1 cellular context compared by ENCODE assay signal in the genomic region with DNA sequence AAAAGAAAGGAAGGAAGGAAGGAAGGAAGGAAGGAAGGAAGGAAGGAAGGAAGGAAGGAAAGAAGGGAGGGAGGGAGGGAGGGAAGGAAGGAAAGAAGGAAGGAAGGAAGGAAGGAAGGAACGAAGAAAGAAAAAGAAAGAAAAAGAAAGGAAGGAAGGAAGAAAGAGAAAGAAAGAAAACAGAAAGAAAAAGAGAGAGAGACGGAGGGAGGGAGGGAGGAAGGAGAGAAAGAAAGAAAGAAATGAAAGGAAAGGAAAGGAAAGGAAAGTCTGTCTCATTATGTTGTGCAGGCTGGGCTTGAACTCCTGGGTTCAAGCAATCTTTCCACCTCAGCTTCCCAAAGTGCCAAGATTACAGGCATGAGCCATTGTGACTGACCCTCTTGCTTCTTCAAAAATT.
A peak's percentile ranks its signal among the peaks of the same experiment; 100 is the strongest.
TF ChIP-seq lines count a peak whose summit lies in the region.

No MANE protein-coding gene starts in this region.

TF ChIP-seq in K562, 482 proteins besides CTCF, POLR2A, EP300 and RAD21:
- TF ChIP-seq ARID1B (IDR thresholded peaks at IDR 0.05) = peak; percentile 33; the same call in 1 of the 2 replicates
- TF ChIP-seq HDAC1 (IDR thresholded peaks at IDR 0.05) = peak in 1 of 2 experiments; percentile 50; a peak in 1 of 4 replicates
- TF ChIP-seq HLTF (IDR thresholded peaks at IDR 0.05) = peak; percentile 52; the same call in 1 of the 2 replicates
- 0 out of 2 replicates have a peak, but pooled peaks have one; percentile 32 for TF ChIP-seq LARP7 (IDR thresholded peaks at IDR 0.05)
- peak; percentile 37 for TF ChIP-seq U2AF1 (optimal IDR thresholded peaks at IDR 0.05; ENCODE audit: low read depth, low read length)
- TF ChIP-seq, protein P1, sequence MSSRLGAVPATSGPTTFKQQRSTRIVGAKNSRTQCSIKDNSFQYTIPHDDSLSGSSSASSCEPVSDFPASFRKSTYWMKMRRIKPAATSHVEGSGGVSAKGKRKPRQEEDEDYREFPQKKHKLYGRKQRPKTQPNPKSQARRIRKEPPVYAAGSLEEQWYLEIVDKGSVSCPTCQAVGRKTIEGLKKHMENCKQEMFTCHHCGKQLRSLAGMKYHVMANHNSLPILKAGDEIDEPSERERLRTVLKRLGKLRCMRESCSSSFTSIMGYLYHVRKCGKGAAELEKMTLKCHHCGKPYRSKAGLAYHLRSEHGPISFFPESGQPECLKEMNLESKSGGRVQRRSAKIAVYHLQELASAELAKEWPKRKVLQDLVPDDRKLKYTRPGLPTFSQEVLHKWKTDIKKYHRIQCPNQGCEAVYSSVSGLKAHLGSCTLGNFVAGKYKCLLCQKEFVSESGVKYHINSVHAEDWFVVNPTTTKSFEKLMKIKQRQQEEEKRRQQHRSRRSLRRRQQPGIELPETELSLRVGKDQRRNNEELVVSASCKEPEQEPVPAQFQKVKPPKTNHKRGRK (tag; IDR thresholded peaks at IDR 0.05) = peak; percentile 99
- TF ChIP-seq MTA2 (IDR thresholded peaks at IDR 0.05; ENCODE audit: low read depth) = 0 out of 2 replicates have a peak, but pooled peaks have one; percentile 14
- TF ChIP-seq, protein P2, sequence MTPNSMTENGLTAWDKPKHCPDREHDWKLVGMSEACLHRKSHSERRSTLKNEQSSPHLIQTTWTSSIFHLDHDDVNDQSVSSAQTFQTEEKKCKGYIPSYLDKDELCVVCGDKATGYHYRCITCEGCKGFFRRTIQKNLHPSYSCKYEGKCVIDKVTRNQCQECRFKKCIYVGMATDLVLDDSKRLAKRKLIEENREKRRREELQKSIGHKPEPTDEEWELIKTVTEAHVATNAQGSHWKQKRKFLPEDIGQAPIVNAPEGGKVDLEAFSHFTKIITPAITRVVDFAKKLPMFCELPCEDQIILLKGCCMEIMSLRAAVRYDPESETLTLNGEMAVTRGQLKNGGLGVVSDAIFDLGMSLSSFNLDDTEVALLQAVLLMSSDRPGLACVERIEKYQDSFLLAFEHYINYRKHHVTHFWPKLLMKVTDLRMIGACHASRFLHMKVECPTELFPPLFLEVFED (CRISPR knock-in tag; conservative IDR thresholded peaks at IDR 0.05) = 0 out of 2 replicates have a peak, but pooled peaks have one; percentile 58
